In the genomic region with DNA sequence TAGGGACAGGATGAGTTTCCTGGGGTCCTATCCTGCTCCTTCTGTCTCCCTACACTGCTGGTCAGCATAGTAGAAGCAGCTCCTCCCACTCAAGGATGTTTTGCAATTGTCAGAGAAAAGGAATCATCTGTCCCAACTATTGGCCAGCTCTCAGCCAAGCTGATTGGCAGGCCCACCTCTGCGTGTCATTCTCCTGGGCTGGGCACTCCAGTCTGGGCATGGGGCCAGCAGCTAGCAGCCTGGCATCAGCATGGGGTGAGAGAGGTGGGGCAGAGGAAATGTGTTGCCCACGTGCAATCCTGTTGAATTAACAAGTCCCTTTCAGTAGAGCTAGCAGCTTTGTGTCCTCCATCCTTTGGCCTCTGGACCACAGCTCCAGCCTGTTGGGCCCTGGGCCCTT, we compare ENCODE assay signal across 9 cellular contexts. TPM values are rescaled to one million over a fixed set of nuclear protein-coding genes. Genes with fewer than 3 reads are reported as not detected.
A peak's percentile ranks its signal among the peaks of the same experiment; 100 is the strongest.
DNase-seq lines count a peak whose midpoint lies in the region; ATAC-seq and TF ChIP-seq lines count a peak whose summit lies in the region.
"Had no signal": no experiment of that assay in that cellular context is flagged by ENCODE, and none has a peak within 500 bp of the region (broad histone marks: within the 10 kb centered on the region; RNA-seq: fewer than 3 reads in every experiment).

No MANE protein-coding gene starts in this region.

- BruUV-seq in mammary epithelial cell (replicated peaks; lab: Mats Ljungman, UMichigan) = no TSS peak

- no peaks in the 10 kb centered on the region for H4K20me1 ChIP-seq in mammary epithelial cell (ENCODE audit: insufficient read depth, low read length)

- no peak overlapping the region for H3K4me3 Mint-ChIP-seq in activated T-helper 1 cell treated with anti-CD3 and anti-CD28 coated beads, Interleukin-12 subunit alpha, Interleukin-12 subunit beta, Interleukin-2, Interleukin-4 antibody, amounts not matched to agents 30 ng/mL and 10 ng/mL and 1 ng/mL, durations not matched to agents 14 hours and 24 hours and 36 hours

- no peak overlapping the region for H2AFZ ChIP-seq in mammary epithelial cell (ENCODE audit: low read depth, low read length)

- intact Hi-C loops in mammary epithelial cell (cut with micrococcal nuclease) = loop anchor here (10.0 kb wide), 1 partner anchor 73 kb away; a partner anchor contains a TSS
- intact Hi-C loops in activated T-helper 1 cell treated with anti-CD3 and anti-CD28 coated beads, Interleukin-12 subunit alpha, Interleukin-12 subunit beta, Interleukin-2, Interleukin-4 antibody, amounts not matched to agents 30 ng/mL and 10 ng/mL and 1 ng/mL, durations not matched to agents 14 hours and 24 hours and 36 hours (cut with micrococcal nuclease) = no loop called here

- 6% methylated on average over 2 of the region's 2 CpGs for WGBS in mammary epithelial cell (ENCODE audit: low coverage, missing lambda C conversion rate)
- WGBS in lung, 2 donors = 6 to 12% methylated on average over 2 of the region's 2 CpGs

- no peak overlapping the region for H3K9ac ChIP-seq in mammary epithelial cell (ENCODE audit: insufficient read depth, low read length)

- CTCF ChIA-PET in mammary epithelial cell (lab: Charles Lee; ENCODE audit: low non-redundant PET) = interaction anchor here (0.6 to 1.0 kb wide), 2 partner anchors 46 to 372 kb away, joined by 3 to 7 read pairs; a partner anchor contains a TSS

- no peak overlapping the region for H3K27ac ChIP-seq in mammary epithelial cell (ENCODE audit: insufficient read depth, low read depth, low read length)
- no peak overlapping the region for H3K27ac ChIP-seq in lung (ENCODE audit: low read depth in 1 of 2, low read length in 1 of 2)

- ATAC-seq in lung (ENCODE audit: insufficient read depth, low FRiP score) (no peak), GM19351 (IDR thresholded peaks at IDR 0.05; ENCODE audit: unreplicated experiment) (no peak)

- H3K27me3 ChIP-seq in mammary epithelial cell (ENCODE audit: insufficient read depth, low read length) = no peaks in the 10 kb centered on the region
- H3K27me3 ChIP-seq in lung (ENCODE audit: control insufficient read depth, insufficient read depth) = no peaks in the 10 kb centered on the region

- no peak overlapping the region for H3K4me2 ChIP-seq in mammary epithelial cell (ENCODE audit: insufficient read depth, low read depth, low read length)

- H3K36me3 ChIP-seq in mammary epithelial cell (ENCODE audit: insufficient read depth, low read length) (no peaks in the 10 kb centered on the region), lung (ENCODE audit: control insufficient read depth in 2 of 2, insufficient read depth in 2 of 2, low read length in 2 of 2) (no peaks in the 10 kb centered on the region)

- in situ Hi-C loops in mammary epithelial cell (cut with MboI; ENCODE audit: low sequenced_read_pairs in 2 of 2) = no loop called here

- H3K36me3 Mint-ChIP-seq in activated T-helper 1 cell treated with anti-CD3 and anti-CD28 coated beads, Interleukin-12 subunit alpha, Interleukin-12 subunit beta, Interleukin-2, Interleukin-4 antibody, amounts not matched to agents 30 ng/mL and 10 ng/mL and 1 ng/mL, durations not matched to agents 14 hours and 24 hours and 36 hours (ENCODE audit: low read depth) = no peaks in the 10 kb centered on the region

- no peaks in the 10 kb centered on the region for H3K27me3 Mint-ChIP-seq in activated T-helper 1 cell treated with anti-CD3 and anti-CD28 coated beads, Interleukin-12 subunit alpha, Interleukin-12 subunit beta, Interleukin-2, Interleukin-4 antibody, amounts not matched to agents 30 ng/mL and 10 ng/mL and 1 ng/mL, durations not matched to agents 14 hours and 24 hours and 36 hours (ENCODE audit: insufficient read depth)

- no peaks in the 10 kb centered on the region for H3K4me1 Mint-ChIP-seq in activated T-helper 1 cell treated with anti-CD3 and anti-CD28 coated beads, Interleukin-12 subunit alpha, Interleukin-12 subunit beta, Interleukin-2, Interleukin-4 antibody, amounts not matched to agents 30 ng/mL and 10 ng/mL and 1 ng/mL, durations not matched to agents 14 hours and 24 hours and 36 hours (ENCODE audit: low read depth)

- H3K4me3 ChIP-seq in mammary epithelial cell (replicated peaks in 1 of 3; ENCODE audit: insufficient read depth in 1 of 3, low read depth in 2 of 3, low read length in 3 of 3) = no peak overlapping the region
- no peak overlapping the region for H3K4me3 ChIP-seq in lung

- dilution Hi-C loops in mammary epithelial cell (cut with HindIII; ENCODE audit: low sequenced_read_pairs) = no loop called here

- H3K27ac Mint-ChIP-seq in activated T-helper 1 cell treated with anti-CD3 and anti-CD28 coated beads, Interleukin-12 subunit alpha, Interleukin-12 subunit beta, Interleukin-2, Interleukin-4 antibody, amounts not matched to agents 30 ng/mL and 10 ng/mL and 1 ng/mL, durations not matched to agents 14 hours and 24 hours and 36 hours = no peak overlapping the region

- H3K79me2 ChIP-seq in mammary epithelial cell (ENCODE audit: insufficient read depth, low read length) = no peaks in the 10 kb centered on the region

- TF ChIP-seq CTCF in mammary epithelial cell (conservative IDR thresholded peaks at IDR 0.05 in 1 of 2, IDR thresholded peaks at IDR 0.05 in 1 of 2; ENCODE audit: extremely low read depth in 1 of 2, insufficient read depth in 1 of 2, low read depth in 1 of 2, low read length in 2 of 2) (no peak), lung (IDR thresholded peaks at IDR 0.05; ENCODE audit: control extremely low read depth, extremely low read depth) (no peak)

- DNase-seq in DMS 273 treated with DMSO at 0.1 percent for 48 hours (lab: John Stamatoyannopoulos, UW) (peak; percentile 77), NCI-H2081 treated with DMSO at 0.1 percent for 48 hours (lab: John Stamatoyannopoulos, UW) (peak; percentile 79), mammary epithelial cell (peak; percentile 97), lung (ENCODE audit: low spot score) (peak; percentile 79), middle frontal gyrus (ENCODE audit: extremely low spot score, low spot score) (no peak), T-helper 9 cell (no peak)
- no peak for DNase-seq in activated T-helper 1 cell treated with anti-CD3 and anti-CD28 coated beads, Interleukin-12 subunit alpha, Interleukin-12 subunit beta, Interleukin-2, Interleukin-4 antibody, amounts not matched to agents 30 ng/mL and 10 ng/mL and 1 ng/mL, durations not matched to agents 14 hours and 24 hours and 36 hours (ENCODE audit: low spot score)
- DNase-seq: activated CD4-positive, alpha-beta T cell treated with anti-CD3 and anti-CD28 coated beads for 48 hours had no signal

- H3K4me1 ChIP-seq in mammary epithelial cell (ENCODE audit: insufficient read depth, low read length) (peaks cover 35% of the 10 kb centered on the region), lung (ENCODE audit: control insufficient read depth in 2 of 2, insufficient read depth in 2 of 2, low read length in 2 of 2) (peaks cover 0 to 2% of the 10 kb centered on the region in 2 donors)

- no peaks in the 10 kb centered on the region for H3K9me3 Mint-ChIP-seq in activated T-helper 1 cell treated with anti-CD3 and anti-CD28 coated beads, Interleukin-12 subunit alpha, Interleukin-12 subunit beta, Interleukin-2, Interleukin-4 antibody, amounts not matched to agents 30 ng/mL and 10 ng/mL and 1 ng/mL, durations not matched to agents 14 hours and 24 hours and 36 hours

- H3K9me3 ChIP-seq in mammary epithelial cell (replicated peaks; ENCODE audit: insufficient read depth, low read length) = no peaks in the 10 kb centered on the region
- H3K9me3 ChIP-seq in lung (ENCODE audit: control insufficient read depth in 2 of 2, insufficient read depth in 1 of 2, low read length in 1 of 2) = peaks cover 0 to 2% of the 10 kb centered on the region in 2 donors

RNA-seq across cellular contexts. Expression of a gene that starts 14.1 kb away (rescaled TPM):
- total RNA-seq in mammary epithelial cell = 1 to 10 TPM; 1.5 to 2.3 TPM
- polyA plus RNA-seq in mammary epithelial cell = 2.5 TPM
- 4.5 TPM for polyA minus RNA-seq in mammary epithelial cell
- 1 to 10 TPM in 1 of 2 donors, under 1 TPM in 1; 0.77 to 1.1 TPM for total RNA-seq in lung
- polyA plus RNA-seq in lung = under 1 TPM; 0.49 to 0.55 TPM
- not detected in 2 replicates for total RNA-seq in activated T-helper 1 cell treated with anti-CD3 and anti-CD28 coated beads, Interleukin-12 subunit alpha, Interleukin-12 subunit beta, Interleukin-2, Interleukin-4 antibody, amounts not matched to agents 30 ng/mL and 10 ng/mL and 1 ng/mL, durations not matched to agents 14 hours and 24 hours and 36 hours

Comparison
In these comparisons a context has a peak if more than half of its experiments do, and no peak if none do; other contexts are left out.
1. DNase-seq: peak in DMS 273 treated with DMSO at 0.1 percent for 48 hours (single experiment), NCI-H2081 treated with DMSO at 0.1 percent for 48 hours (single experiment), mammary epithelial cell (single experiment) and lung (single experiment); none in middle frontal gyrus (single experiment), T-helper 9 cell (single experiment) and activated T-helper 1 cell treated with anti-CD3 and anti-CD28 coated beads, Interleukin-12 subunit alpha, Interleukin-12 subunit beta, Interleukin-2, Interleukin-4 antibody, amounts not matched to agents 30 ng/mL and 10 ng/mL and 1 ng/mL, durations not matched to agents 14 hours and 24 hours and 36 hours (single experiment).